Comparison of ENCODE assay signal across 21 cellular contexts in genomic region chr11:111762526-111762925, GRCh38.
"Had no signal": no experiment of that assay in that cellular context is flagged by ENCODE, and none has a peak within 500 bp of the region (broad histone marks: within the 10 kb centered on the region; RNA-seq: fewer than 3 reads in every experiment).

No MANE protein-coding gene starts in this region.

- H3K27ac ChIP-seq: coronary artery, gastroesophageal sphincter, heart left ventricle, right atrium auricular region, stomach, suprapubic skin, tibial artery, upper lobe of right lung, VCaP had no signal

- H3K4me3 ChIP-seq: coronary artery, gastroesophageal sphincter, heart left ventricle, right atrium auricular region, stomach, suprapubic skin, tibial artery, upper lobe of right lung had no signal

- ATAC-seq: activated naive CD8-positive, alpha-beta T cell treated with anti-CD3 and anti-CD28 coated beads, Interleukin-2, amount 50 U/mL, for 24 hours; gastroesophageal sphincter; heart left ventricle; naive thymus-derived CD8-positive, alpha-beta T cell; stimulated activated naive B cell treated with anti-CD40 and anti-IgM and Interleukin-4, amounts not matched to agents 10 μg/mL and 1 μg/mL and 100 μg/mL, for 72 hours; upper lobe of right lung had no signal

- H3K9me3 Mint-ChIP-seq: activated CD4-positive, alpha-beta memory T cell treated with anti-CD3 and anti-CD28 coated beads for 36 hours; activated CD4-positive, alpha-beta T cell treated with anti-CD3 and anti-CD28 coated beads, Interleukin-2, amount 10 ng/mL, durations not matched to agents 24 days and 14 days; activated naive CD4-positive, alpha-beta T cell treated with anti-CD3 and anti-CD28 coated beads, Interleukin-2, amount 50 U/mL, for 24 hours; activated naive CD8-positive, alpha-beta T cell treated with anti-CD3 and anti-CD28 coated beads, Interleukin-2, amount 50 U/mL, for 24 hours; naive thymus-derived CD8-positive, alpha-beta T cell; stimulated activated naive B cell treated with anti-CD40 and anti-IgM and Interleukin-4, amounts not matched to agents 10 μg/mL and 1 μg/mL and 100 μg/mL, for 72 hours had no signal

- H3K4me3 Mint-ChIP-seq: activated CD4-positive, alpha-beta memory T cell treated with anti-CD3 and anti-CD28 coated beads for 36 hours; activated CD4-positive, alpha-beta T cell treated with anti-CD3 and anti-CD28 coated beads, Interleukin-2, amount 10 ng/mL, durations not matched to agents 24 days and 14 days; activated naive CD4-positive, alpha-beta T cell treated with anti-CD3 and anti-CD28 coated beads, Interleukin-2, amount 50 U/mL, for 24 hours; activated naive CD8-positive, alpha-beta T cell treated with anti-CD3 and anti-CD28 coated beads, Interleukin-2, amount 50 U/mL, for 24 hours; stimulated activated naive B cell treated with anti-CD40 and anti-IgM and Interleukin-4, amounts not matched to agents 10 μg/mL and 1 μg/mL and 100 μg/mL, for 72 hours had no signal

- H3K27me3 ChIP-seq: gastroesophageal sphincter, heart left ventricle, right atrium auricular region, stomach, suprapubic skin, tibial artery, upper lobe of right lung had no signal

- H3K27ac Mint-ChIP-seq: activated naive CD8-positive, alpha-beta T cell treated with anti-CD3 and anti-CD28 coated beads, Interleukin-2, amount 50 U/mL, for 24 hours; stimulated activated naive B cell treated with anti-CD40 and anti-IgM and Interleukin-4, amounts not matched to agents 10 μg/mL and 1 μg/mL and 100 μg/mL, for 72 hours had no signal

- DNase-seq: activated CD4-positive, alpha-beta memory T cell treated with anti-CD3 and anti-CD28 coated beads for 36 hours; activated CD4-positive, alpha-beta T cell treated with anti-CD3 and anti-CD28 coated beads, Interleukin-2, amount 10 ng/mL, durations not matched to agents 24 days and 14 days; activated CD4-positive, CD25-positive, alpha-beta regulatory T cell treated with anti-CD3 and anti-CD28 coated beads, Interleukin-2, amount 50 U/mL, for 72 hours; activated CD8-positive, alpha-beta memory T cell treated with anti-CD3 and anti-CD28 coated beads, Interleukin-2, amount 50 U/mL, for 4 hours; activated naive CD8-positive, alpha-beta T cell treated with anti-CD3 and anti-CD28 coated beads, Interleukin-2, amount 50 U/mL, for 24 hours; activated T-cell treated with anti-CD3 and anti-CD28 coated beads, Interleukin-2, amount 50 U/mL, for 1 hour; heart left ventricle; naive thymus-derived CD8-positive, alpha-beta T cell; stimulated activated CD4-positive, alpha-beta T cell treated with anti-CD3 and anti-CD28 coated beads, Interleukin-15, amount 100 ng/mL, for 24 hours; stimulated activated CD4-positive, alpha-beta T cell treated with anti-CD3 and anti-CD28 coated beads, Interleukin-2, amount 100 ng/mL, for 24 hours; stimulated activated naive B cell treated with anti-CD40 and anti-IgM and Interleukin-4, amounts not matched to agents 10 μg/mL and 1 μg/mL and 100 μg/mL, for 72 hours; stomach; T-helper 9 cell; tibial artery; upper lobe of right lung had no signal

- H3K27me3 Mint-ChIP-seq: activated CD4-positive, alpha-beta memory T cell treated with anti-CD3 and anti-CD28 coated beads for 36 hours; activated CD4-positive, alpha-beta T cell treated with anti-CD3 and anti-CD28 coated beads, Interleukin-2, amount 10 ng/mL, durations not matched to agents 24 days and 14 days; activated naive CD4-positive, alpha-beta T cell treated with anti-CD3 and anti-CD28 coated beads, Interleukin-2, amount 50 U/mL, for 24 hours; activated naive CD8-positive, alpha-beta T cell treated with anti-CD3 and anti-CD28 coated beads, Interleukin-2, amount 50 U/mL, for 24 hours; naive thymus-derived CD8-positive, alpha-beta T cell; stimulated activated naive B cell treated with anti-CD40 and anti-IgM and Interleukin-4, amounts not matched to agents 10 μg/mL and 1 μg/mL and 100 μg/mL, for 72 hours had no signal

- H3K9me3 ChIP-seq: gastroesophageal sphincter, heart left ventricle, right atrium auricular region, stomach, suprapubic skin, tibial artery, upper lobe of right lung had no signal
